Comparison of ENCODE assay signal across 8 cellular contexts in the genomic region with DNA sequence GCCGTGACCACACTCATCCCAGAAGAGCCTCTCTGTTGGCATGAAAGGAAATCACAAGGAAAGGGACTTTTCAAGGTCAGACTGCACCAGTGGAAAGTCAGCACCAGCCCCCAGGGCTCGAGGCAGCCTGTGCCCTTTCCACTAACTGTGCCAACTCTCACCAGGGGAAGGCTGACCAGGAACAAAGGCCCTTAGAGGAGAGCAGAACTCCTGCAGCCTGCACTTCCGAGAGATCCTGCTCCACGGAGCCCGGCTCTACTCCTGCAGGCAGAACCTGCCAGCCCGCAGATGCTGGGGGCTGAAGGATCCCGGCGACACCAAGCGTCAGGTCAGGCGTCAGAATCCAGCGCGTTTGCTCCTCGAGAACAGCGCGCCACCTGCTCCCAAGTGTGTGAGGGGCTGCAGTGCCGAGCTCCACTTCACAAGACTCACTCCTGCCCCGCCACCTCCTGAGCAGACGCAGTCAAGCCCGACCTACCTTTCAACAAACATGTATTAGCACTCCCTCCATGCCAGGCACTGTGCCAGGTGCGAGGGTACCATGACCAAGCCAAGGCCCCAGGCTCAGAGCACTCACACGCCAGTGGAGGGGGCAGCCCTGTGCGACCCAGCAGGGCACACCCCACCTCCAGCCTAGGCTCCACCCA. TPM values are rescaled to one million over a fixed set of nuclear protein-coding genes. Genes with fewer than 3 reads are reported as not detected.
DNase-seq lines count a peak whose midpoint lies in the region; ATAC-seq, FAIRE-seq and TF ChIP-seq lines count a peak whose summit lies in the region.

No MANE protein-coding gene starts in this region.

- CTCF ChIA-PET in AG04450 (lab: Charles Lee): interaction anchor here (0.6 to 1.6 kb wide), 17 partner anchors 9 to 259 kb away, joined by 3 to 23 read pairs (median 5); partner anchors contain the start of genes HELT and SLC25A4

- POLR2A ChIA-PET in AG04450 (lab: Yijun Ruan, JAX): no interaction called here

- peak overlapping the region; percentile 39; the same call in 1 of the 2 replicates for H3K4me3 ChIP-seq in AG04450 (ENCODE audit: low read depth, low read length)
- H3K4me3 ChIP-seq in keratinocyte (ENCODE audit: control insufficient read depth in 2 of 3, extremely low read depth in 1 of 3, insufficient read depth in 2 of 3, low read depth in 1 of 3, low read length in 3 of 3): peak overlapping the region in 2 of 3 experiments; percentile 11 to 15
- H3K4me3 ChIP-seq in stomach smooth muscle (ENCODE audit: low read length in 2 of 2): peak overlapping the region; percentile 65 to 66

- no peaks in the 10 kb centered on the region for H3K36me3 Mint-ChIP-seq in activated naive CD8-positive, alpha-beta T cell treated with anti-CD3 and anti-CD28 coated beads for 36 hours

- ATAC-seq in GM19395 (IDR thresholded peaks at IDR 0.05; ENCODE audit: unreplicated experiment) (peak; percentile 65), HG03457 (IDR thresholded peaks at IDR 0.05; ENCODE audit: unreplicated experiment) (peak; percentile 22)

- H3K4me1 ChIP-seq in keratinocyte (ENCODE audit: control insufficient read depth, extremely low read depth, insufficient read depth, low read length) (peaks cover 5% of the 10 kb centered on the region), stomach smooth muscle (ENCODE audit: control insufficient read depth, insufficient read depth, low read length) (peaks cover 12% of the 10 kb centered on the region)

- H3K79me2 ChIP-seq in keratinocyte (ENCODE audit: control insufficient read depth, insufficient read depth, low read length): no peaks in the 10 kb centered on the region

- H3K36me3 ChIP-seq in keratinocyte (ENCODE audit: control insufficient read depth in 2 of 2, extremely low read depth in 1 of 2, insufficient read depth in 2 of 2, low read length in 2 of 2) (no peaks in the 10 kb centered on the region), stomach smooth muscle (ENCODE audit: control insufficient read depth in 2 of 2, insufficient read depth in 2 of 2, low read length in 2 of 2) (no peaks in the 10 kb centered on the region)

- TF ChIP-seq CTCF in AG04450 (IDR thresholded peaks at IDR 0.05; ENCODE audit: low read depth, low read length): no peak
- no peak for TF ChIP-seq CTCF in keratinocyte (optimal IDR thresholded peaks at IDR 0.05 in 1 of 3, IDR thresholded peaks at IDR 0.05 in 1 of 3, conservative IDR thresholded peaks at IDR 0.05 in 1 of 3; ENCODE audit: extremely low read depth in 1 of 3, insufficient read depth in 2 of 3, low read length in 3 of 3)

- H3K27me3 Mint-ChIP-seq in activated naive CD8-positive, alpha-beta T cell treated with anti-CD3 and anti-CD28 coated beads for 36 hours: peaks cover 48% of the 10 kb centered on the region

- H3K9ac ChIP-seq in keratinocyte (ENCODE audit: control insufficient read depth, extremely low read depth, insufficient read depth, low read length) (no peak overlapping the region), stomach smooth muscle (ENCODE audit: low read length in 2 of 2) (peak overlapping the region in 1 of 2 donors; percentile 47)

- FAIRE-seq in keratinocyte (lab: Jason Lieb, UNC): no peak

- peak overlapping the region; percentile 52 for H3K4me2 ChIP-seq in keratinocyte (ENCODE audit: control insufficient read depth, extremely low read depth, insufficient read depth, low read depth, low read length)

- dilution Hi-C loops in keratinocyte (cut with MboI; ENCODE audit: extremely low pct_ligation_motif_present, low sequenced_read_pairs): no loop called here

- no peaks in the 10 kb centered on the region; the same call in 1 of the 2 replicates for H3K9me3 ChIP-seq in AG04450 (ENCODE audit: control insufficient read depth, insufficient read depth, low read length)
- no peaks in the 10 kb centered on the region for H3K9me3 ChIP-seq in keratinocyte (ENCODE audit: control insufficient read depth, low read depth, low read length)
- H3K9me3 ChIP-seq in stomach smooth muscle (ENCODE audit: control insufficient read depth in 2 of 2, low read length in 2 of 2): no peaks in the 10 kb centered on the region

- H3K27me3 ChIP-seq in AG04450 (ENCODE audit: control insufficient read depth, insufficient read depth, low read length) (peaks cover 14% of the 10 kb centered on the region), keratinocyte (ENCODE audit: control insufficient read depth, extremely low read depth, insufficient read depth, low read length) (peaks cover 29% of the 10 kb centered on the region), stomach smooth muscle (ENCODE audit: control insufficient read depth in 1 of 2, insufficient read depth in 2 of 2, low read length in 2 of 2) (no peaks in the 10 kb centered on the region)

- no peaks in the 10 kb centered on the region for H4K20me1 ChIP-seq in keratinocyte (ENCODE audit: control insufficient read depth, extremely low read depth, insufficient read depth, low read length)

- H2AFZ ChIP-seq in keratinocyte (ENCODE audit: control insufficient read depth, low read length): peak overlapping the region; percentile 2

- H3K4me3 Mint-ChIP-seq in activated naive CD8-positive, alpha-beta T cell treated with anti-CD3 and anti-CD28 coated beads for 36 hours: peak overlapping the region; percentile 67

- H3K9me1 ChIP-seq in keratinocyte (ENCODE audit: control insufficient read depth, extremely low read depth, insufficient read depth, low read length): no peaks in the 10 kb centered on the region

- H3K9me3 Mint-ChIP-seq in activated naive CD8-positive, alpha-beta T cell treated with anti-CD3 and anti-CD28 coated beads for 36 hours: no peaks in the 10 kb centered on the region

- no peak for DNase-seq in AG04450 (ENCODE audit: low read depth, low spot score)
- DNase-seq in activated naive CD8-positive, alpha-beta T cell treated with anti-CD3 and anti-CD28 coated beads for 36 hours: no peak
- DNase-seq in keratinocyte (ENCODE audit: low read depth, low spot score): no peak
- no peak for DNase-seq in inferior parietal cortex (ENCODE audit: extremely low spot score)
- no peak for DNase-seq in occipital lobe (lab: John Stamatoyannopoulos, UW)

- peaks cover 6% of the 10 kb centered on the region for H3K4me1 Mint-ChIP-seq in activated naive CD8-positive, alpha-beta T cell treated with anti-CD3 and anti-CD28 coated beads for 36 hours

- no peak overlapping the region for H3K27ac Mint-ChIP-seq in activated naive CD8-positive, alpha-beta T cell treated with anti-CD3 and anti-CD28 coated beads for 36 hours

- H3K27ac ChIP-seq in AG04450 (ENCODE audit: low read depth, low read length): no peak overlapping the region
- no peak overlapping the region for H3K27ac ChIP-seq in keratinocyte (ENCODE audit: control insufficient read depth, insufficient read depth, low read length)
- no peak overlapping the region for H3K27ac ChIP-seq in stomach smooth muscle (ENCODE audit: low read length)

RNA-seq across cellular contexts. Expression of gene HELT, which starts 13.6 kb away (rescaled TPM):
- not detected in 2 replicates for polyA plus RNA-seq in AG04450 (2011; rRNA removed)
- polyA minus RNA-seq in AG04450 (2011; rRNA and poly(A)+ RNA removed): not detected in 2 replicates
- not detected for total RNA-seq in activated naive CD8-positive, alpha-beta T cell treated with anti-CD3 and anti-CD28 coated beads for 36 hours
- polyA plus RNA-seq in keratinocyte: not detected in 3 replicates
- not detected for polyA plus RNA-seq in keratinocyte (2011; ENCODE audit: low read depth)
- polyA plus RNA-seq in keratinocyte (2011; cell fraction: cytosol; rRNA removed): not detected in 2 replicates
- polyA plus RNA-seq in keratinocyte (2011; cell fraction: nucleus; rRNA removed): not detected in 2 replicates
- not detected in 2 replicates for polyA plus RNA-seq in keratinocyte (2012; ENCODE audit: low replicate concordance)
- not detected in 3 replicates for polyA minus RNA-seq in keratinocyte
- not detected for polyA minus RNA-seq in keratinocyte (2011; cell fraction: cytosol; rRNA and poly(A)+ RNA removed)
- polyA minus RNA-seq in keratinocyte (2011; cell fraction: nucleus; rRNA and poly(A)+ RNA removed): not detected in 2 replicates
- total RNA-seq in occipital lobe: not detected

Comparison
In these comparisons a context has a peak if more than half of its experiments do, and no peak if none do; other contexts are left out.
1. H3K4me3 ChIP-seq: peak in every context shown above with its lines; median percentile 66 in stomach smooth muscle; 39 in AG04450; 13 in keratinocyte.